Comparison of ENCODE assay signal across 20 cellular contexts in the genomic region with DNA sequence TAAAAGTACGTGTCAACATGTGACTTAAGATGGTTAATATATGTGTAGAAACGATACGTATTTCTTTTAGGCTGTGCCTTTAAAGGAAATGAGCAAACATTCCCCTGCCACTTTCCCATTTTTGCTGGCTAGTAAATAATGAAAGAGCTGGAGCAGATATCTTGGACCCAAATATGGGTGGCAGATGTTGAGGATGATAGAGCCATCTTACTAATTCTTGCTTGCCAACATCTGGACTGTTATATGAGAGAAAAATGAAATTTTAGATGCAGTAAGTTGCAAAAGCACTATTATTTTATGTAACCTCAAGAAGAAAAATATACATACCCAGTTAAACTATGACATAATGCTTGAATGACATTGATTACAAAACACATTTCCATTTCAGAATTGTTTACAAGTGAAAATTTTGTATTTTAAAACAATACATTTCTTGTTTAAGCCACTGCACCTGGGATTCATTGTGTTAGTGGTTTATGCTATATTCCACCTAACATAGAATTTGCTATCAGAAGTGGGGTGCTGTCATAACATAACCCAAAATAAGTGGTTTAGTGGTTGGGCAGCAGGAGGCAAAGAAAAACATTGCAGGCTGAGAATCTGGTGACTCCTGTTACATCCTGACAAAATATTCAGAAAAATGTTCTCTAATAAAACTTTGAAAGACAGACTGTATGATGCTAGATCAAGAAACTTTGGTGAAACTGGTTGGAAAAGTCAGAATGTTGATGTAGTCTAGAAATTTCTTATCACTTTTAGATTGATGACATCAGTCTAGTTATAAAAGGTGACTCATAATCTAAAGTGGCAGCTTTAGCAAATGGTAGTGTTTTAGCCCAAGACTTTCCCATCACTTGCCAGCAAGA.
"Had no signal": no experiment of that assay in that cellular context is flagged by ENCODE, and none has a peak within 500 bp of the region (broad histone marks: within the 10 kb centered on the region; RNA-seq: fewer than 3 reads in every experiment).

No MANE protein-coding gene starts in this region.

- H3K9me3 ChIP-seq: colonic mucosa, transverse colon, uterus had no signal

- H3K4me1 ChIP-seq: colonic mucosa, transverse colon, uterus had no signal

- H3K27ac ChIP-seq: colonic mucosa, right atrium auricular region, transverse colon, uterus had no signal

- H3K27ac Mint-ChIP-seq: activated CD4-positive, alpha-beta T cell treated with anti-CD3 and anti-CD28 coated beads, Interleukin-2, amount 10 ng/mL, durations not matched to agents 7 days and 5 days; immature natural killer cell; progenitor cell of endocrine pancreas; stimulated activated naive CD8-positive, alpha-beta T cell treated with anti-CD3 and anti-CD28 coated beads, Interleukin-15, Interleukin-2, amounts not matched to agents 100 ng/mL and 50 ng/mL, for 24 hours had no signal

- ATAC-seq: left ventricle myocardium superior had no signal

- DNase-seq: activated CD4-positive, alpha-beta T cell treated with anti-CD3 and anti-CD28 coated beads, Interleukin-2, amount 10 ng/mL, durations not matched to agents 7 days and 5 days; activated CD4-positive, CD25-positive, alpha-beta regulatory T cell; activated CD8-positive, alpha-beta memory T cell treated with anti-CD3 and anti-CD28 coated beads for 24 hours; activated CD8-positive, alpha-beta memory T cell treated with anti-CD3 and anti-CD28 coated beads, Interleukin-2, amount 50 U/mL, for 48 hours; activated naive CD4-positive, alpha-beta T cell treated with Interleukin-2 at 50 U/mL for 16 hours; anterior cingulate cortex; colonic mucosa; erythroblast; immature natural killer cell; kidney glomerular epithelial cell; left ventricle myocardium superior; occipital lobe; T-helper 1 cell; T-helper 9 cell; transverse colon; uterus had no signal

- H3K36me3 ChIP-seq: colonic mucosa, right atrium auricular region, transverse colon, uterus had no signal

- H3K27me3 ChIP-seq: colonic mucosa, right atrium auricular region, transverse colon, uterus had no signal

- H3K27me3 Mint-ChIP-seq: central memory CD8-positive, alpha-beta T cell; stimulated activated naive CD8-positive, alpha-beta T cell treated with anti-CD3 and anti-CD28 coated beads, Interleukin-15, Interleukin-2, amounts not matched to agents 100 ng/mL and 50 ng/mL, for 24 hours had no signal

- H3K4me3 Mint-ChIP-seq: activated CD4-positive, alpha-beta T cell treated with anti-CD3 and anti-CD28 coated beads, Interleukin-2, amount 10 ng/mL, durations not matched to agents 7 days and 5 days; central memory CD8-positive, alpha-beta T cell; immature natural killer cell; stimulated activated naive CD8-positive, alpha-beta T cell treated with anti-CD3 and anti-CD28 coated beads, Interleukin-15, Interleukin-2, amounts not matched to agents 100 ng/mL and 50 ng/mL, for 24 hours had no signal

- H3K4me3 ChIP-seq: colonic mucosa, right atrium auricular region, transverse colon, uterus had no signal
